1 cellular context compared by ENCODE assay signal in genomic region chr14:34227834-34228662, GRCh38.
TF ChIP-seq lines count a peak whose summit lies in the region.

No MANE protein-coding gene starts in this region.

TF ChIP-seq in K562, 482 proteins besides CTCF, POLR2A, EP300 and RAD21 (continued from another document):
- TF ChIP-seq ZFP91 (CRISPR knock-in tag; IDR thresholded peaks at IDR 0.05) (no peak), THAP12 (CRISPR knock-in tag; IDR thresholded peaks at IDR 0.05) (no peak), STAG1 (CRISPR knock-in tag; IDR thresholded peaks at IDR 0.05; ENCODE audit: borderline replicate concordance) (peak; percentile 54; the same call in 1 of the 2 replicates), STAT5B (CRISPR knock-in tag; IDR thresholded peaks at IDR 0.05) (no peak)
